ENCODE assay signal across 8 cellular contexts in the genomic region with DNA sequence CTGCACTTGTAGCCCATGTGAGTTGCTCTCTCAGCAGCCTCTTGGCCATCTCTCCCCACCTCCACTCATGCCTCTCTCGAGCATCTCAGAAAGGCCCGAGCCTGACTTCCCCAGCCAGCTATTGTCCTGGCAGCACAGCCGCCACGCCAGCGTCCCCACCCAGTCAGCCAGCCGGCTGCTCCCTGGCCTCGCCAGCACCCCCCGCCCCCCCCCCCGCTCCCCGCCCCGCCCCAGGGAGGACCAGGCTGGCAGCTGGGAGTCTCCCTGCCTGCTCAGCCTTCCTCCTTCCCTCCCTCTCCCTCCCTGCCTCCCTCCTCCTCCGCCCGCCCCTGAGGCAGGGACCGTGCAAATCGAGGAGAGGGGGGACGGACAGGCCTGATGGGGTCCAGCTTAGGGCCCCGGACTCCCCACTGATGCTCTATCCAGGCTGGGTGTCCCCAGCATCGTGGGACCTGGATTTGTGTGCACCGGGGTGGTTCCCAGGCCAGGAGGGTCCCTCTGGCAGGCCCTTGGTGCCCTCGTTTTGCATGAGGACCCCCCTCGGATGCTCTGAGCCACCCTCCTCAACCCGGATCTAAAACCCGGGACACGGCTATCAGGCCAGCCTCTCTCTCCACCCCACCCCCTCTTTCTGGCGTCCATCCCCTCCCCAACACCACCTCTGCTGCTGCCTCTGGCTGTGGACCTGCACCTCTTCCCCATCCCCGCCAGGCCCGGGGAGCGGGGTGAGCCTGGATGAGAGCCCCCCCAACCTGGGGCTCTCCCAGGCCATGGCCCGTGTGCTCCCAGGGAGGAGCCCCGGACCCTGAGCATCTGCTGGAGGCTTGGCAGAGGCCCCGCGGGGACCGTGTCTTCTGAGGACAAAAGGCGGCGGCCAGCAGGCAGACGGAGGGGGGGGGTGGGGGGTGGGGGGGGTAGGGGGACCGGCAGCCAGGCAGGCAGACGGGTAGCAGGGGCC. TPM values are rescaled to one million over a fixed set of nuclear protein-coding genes. Genes with fewer than 3 reads are reported as not detected.
DNase-seq lines count a peak whose midpoint lies in the region; ATAC-seq, FAIRE-seq and TF ChIP-seq lines count a peak whose summit lies in the region.

A gene with protein sequence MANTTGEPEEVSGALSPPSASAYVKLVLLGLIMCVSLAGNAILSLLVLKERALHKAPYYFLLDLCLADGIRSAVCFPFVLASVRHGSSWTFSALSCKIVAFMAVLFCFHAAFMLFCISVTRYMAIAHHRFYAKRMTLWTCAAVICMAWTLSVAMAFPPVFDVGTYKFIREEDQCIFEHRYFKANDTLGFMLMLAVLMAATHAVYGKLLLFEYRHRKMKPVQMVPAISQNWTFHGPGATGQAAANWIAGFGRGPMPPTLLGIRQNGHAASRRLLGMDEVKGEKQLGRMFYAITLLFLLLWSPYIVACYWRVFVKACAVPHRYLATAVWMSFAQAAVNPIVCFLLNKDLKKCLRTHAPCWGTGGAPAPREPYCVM (plus strand): TSS at position 621 of the 958 bp plus-strand sequence. CDS start 27,833 bp downstream, outside the sequence.

- intact Hi-C loops in kidney (cut with DNase I) = no loop called here

- TF ChIP-seq CTCF in cardiac fibroblast (IDR thresholded peaks at IDR 0.05; ENCODE audit: low read depth, low read length) (no peak), kidney (IDR thresholded peaks at IDR 0.05; ENCODE audit: borderline replicate concordance, extremely low read depth, insufficient read depth) (no peak), GM10248 (IDR thresholded peaks at IDR 0.05; ENCODE audit: control extremely low read depth, extremely low read depth, low read depth, missing control alignments) (no peak)

- DNase-seq in COLO668 (lab: John Stamatoyannopoulos, UW; ENCODE audit: unreplicated experiment) (peak; percentile 23), NCI-H2171 (lab: John Stamatoyannopoulos, UW) (peak; percentile 44), cardiac fibroblast (ENCODE audit: low read depth in 2 of 2) (peak; percentile 63 to 81), kidney (peak; percentile 81), GM10248 (ENCODE audit: extremely low spot score) (no peak)
- peak; percentile 6 for DNase-seq in stimulated activated naive CD8-positive, alpha-beta T cell treated with anti-CD3 and anti-CD28 coated beads, Interleukin-15, Interleukin-2, amounts not matched to agents 100 U/mL and 50 U/mL, for 24 hours

- no peaks in the 10 kb centered on the region for H3K4me1 ChIP-seq in kidney (ENCODE audit: control insufficient read depth in 1 of 2, insufficient read depth in 1 of 2, low read depth in 1 of 2, low read length in 2 of 2)

- H3K4me3 ChIP-seq in cardiac fibroblast (replicated peaks in 1 of 2; ENCODE audit: low read depth in 2 of 2, low read length in 2 of 2) (peak within 1 kb of the TSS; percentile 65 to 66), kidney (ENCODE audit: low read length in 2 of 2) (peak within 1 kb of the TSS in 1 of 2 donors; percentile 44)

- CTCF ChIA-PET in GM10248 (lab: Yijun Ruan, JAX) = no interaction called here

- POLR2A ChIA-PET in GM10248 (lab: Yijun Ruan, JAX) = no interaction called here

- no peak within 1 kb of the TSS for H3K27ac ChIP-seq in kidney (ENCODE audit: low read depth in 2 of 2, low read length in 2 of 2)

- FAIRE-seq in kidney (lab: Jason Lieb, UNC) = no peak

- H3K9ac ChIP-seq in kidney (ENCODE audit: low read length in 2 of 2) = no peak within 1 kb of the TSS

- H3K36me3 ChIP-seq in kidney (ENCODE audit: control insufficient read depth in 1 of 2, insufficient read depth in 2 of 2, low read length in 2 of 2) = no peaks in the 10 kb centered on the region

- no peaks in the 10 kb centered on the region for H3K9me3 ChIP-seq in kidney (ENCODE audit: control insufficient read depth in 1 of 2, low read length in 2 of 2)

- no peak for ATAC-seq in stimulated activated naive CD8-positive, alpha-beta T cell treated with anti-CD3 and anti-CD28 coated beads, Interleukin-15, Interleukin-2, amounts not matched to agents 100 U/mL and 50 U/mL, for 24 hours
- ATAC-seq in HG03175 (IDR thresholded peaks at IDR 0.05; ENCODE audit: unreplicated experiment) (no peak), HG03108 (IDR thresholded peaks at IDR 0.05; ENCODE audit: unreplicated experiment) (no peak)

RNA-seq across cellular contexts. Expression of the gene that starts here (rescaled TPM):
- total RNA-seq in kidney = 5.4 TPM
- 1.7 TPM for polyA plus RNA-seq in kidney (ENCODE audit: insufficient read depth, low read depth, low replicate concordance)
